1 cellular context compared by ENCODE assay signal in the genomic region with DNA sequence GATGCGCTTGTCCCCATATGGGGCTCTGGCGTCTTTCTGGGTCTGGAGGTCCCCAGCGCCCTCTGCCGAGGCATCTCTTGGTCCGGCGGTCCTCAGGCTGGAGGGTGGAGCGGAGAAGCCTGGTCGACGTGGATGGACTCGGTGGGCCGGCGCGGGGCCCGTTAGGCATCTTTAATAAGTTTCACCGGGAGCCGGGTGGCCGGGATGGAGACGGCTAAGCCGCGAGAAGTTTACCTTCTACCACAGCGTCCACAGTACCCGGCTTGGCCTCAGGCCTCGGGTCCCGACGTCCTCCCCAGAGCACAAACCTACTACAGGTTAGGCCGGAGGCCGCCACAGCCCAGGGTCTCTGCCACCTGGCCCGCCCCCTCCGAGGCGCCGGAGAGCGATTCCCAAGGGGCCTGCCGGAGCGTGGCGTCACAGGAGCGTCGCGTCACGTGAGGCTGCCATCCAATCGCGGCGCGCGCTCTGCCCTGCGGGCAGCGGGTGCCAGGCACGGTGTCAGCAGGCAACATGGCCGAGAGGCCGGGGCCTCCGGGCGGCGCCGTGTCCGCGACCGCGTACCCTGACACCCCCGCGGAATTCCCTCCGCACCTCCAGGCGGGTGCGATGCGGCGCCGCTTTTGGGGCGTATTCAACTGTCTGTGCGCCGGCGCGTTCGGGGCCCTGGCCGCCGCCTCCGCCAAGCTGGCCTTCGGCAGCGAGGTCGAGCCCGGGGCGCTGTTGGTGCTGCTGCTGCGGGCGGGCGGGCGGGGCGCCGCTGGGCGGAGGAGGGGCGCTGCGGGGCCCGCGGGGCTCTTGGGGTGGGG.
TF ChIP-seq lines count a peak whose summit lies in the region.

A gene (plus strand): TSS at position 501 of the 809 bp plus-strand sequence. CDS start 13 bp downstream, at position 514.

TF ChIP-seq in WTC11, 78 proteins besides CTCF, POLR2A, EP300 and RAD21 (continued from another document):
- TF ChIP-seq, protein P1, sequence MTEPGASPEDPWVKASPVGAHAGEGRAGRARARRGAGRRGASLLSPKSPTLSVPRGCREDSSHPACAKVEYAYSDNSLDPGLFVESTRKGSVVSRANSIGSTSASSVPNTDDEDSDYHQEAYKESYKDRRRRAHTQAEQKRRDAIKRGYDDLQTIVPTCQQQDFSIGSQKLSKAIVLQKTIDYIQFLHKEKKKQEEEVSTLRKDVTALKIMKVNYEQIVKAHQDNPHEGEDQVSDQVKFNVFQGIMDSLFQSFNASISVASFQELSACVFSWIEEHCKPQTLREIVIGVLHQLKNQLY (CRISPR knock-in tag; IDR thresholded peaks at IDR 0.05): no peak
- TF ChIP-seq ZNF423 (CRISPR knock-in tag; IDR thresholded peaks at IDR 0.05) (no peak), GRHL2 (CRISPR knock-in tag; IDR thresholded peaks at IDR 0.05; ENCODE audit: insufficient replicate concordance, severe bottlenecking) (no peak), SOX15 (CRISPR knock-in tag; IDR thresholded peaks at IDR 0.05) (no peak), HMGA2 (CRISPR knock-in tag; IDR thresholded peaks at IDR 0.05) (no peak), ZNF317 (CRISPR knock-in tag; IDR thresholded peaks at IDR 0.05; ENCODE audit: borderline replicate concordance, low read depth) (no peak), KAT7 (CRISPR knock-in tag; IDR thresholded peaks at IDR 0.05; ENCODE audit: borderline replicate concordance) (peak; percentile 74), ZNF263 (CRISPR knock-in tag; IDR thresholded peaks at IDR 0.05; ENCODE audit: low read depth) (peak; percentile 67), ZNF396 (CRISPR knock-in tag; IDR thresholded peaks at IDR 0.05; ENCODE audit: borderline replicate concordance) (no peak; the same call in 1 of the 2 replicates), EMX1 (CRISPR knock-in tag; IDR thresholded peaks at IDR 0.05) (no peak), MYBL2 (CRISPR knock-in tag; IDR thresholded peaks at IDR 0.05) (peak; percentile 82; the same call in 1 of the 2 replicates), ETV6 (CRISPR knock-in tag; IDR thresholded peaks at IDR 0.05) (peak; percentile 62; the same call in 1 of the 2 replicates), TEAD1 (CRISPR knock-in tag; IDR thresholded peaks at IDR 0.05) (no peak), RORB (CRISPR knock-in tag; IDR thresholded peaks at IDR 0.05) (no peak), JUN (CRISPR knock-in tag; IDR thresholded peaks at IDR 0.05) (no peak), ZNF138 (CRISPR knock-in tag; conservative IDR thresholded peaks at IDR 0.05) (no peak), GTF2I (CRISPR knock-in tag; conservative IDR thresholded peaks at IDR 0.05) (no peak), ZNF219 (CRISPR knock-in tag; IDR thresholded peaks at IDR 0.05; ENCODE audit: borderline replicate concordance) (no peak)
- TF ChIP-seq, protein P2, sequence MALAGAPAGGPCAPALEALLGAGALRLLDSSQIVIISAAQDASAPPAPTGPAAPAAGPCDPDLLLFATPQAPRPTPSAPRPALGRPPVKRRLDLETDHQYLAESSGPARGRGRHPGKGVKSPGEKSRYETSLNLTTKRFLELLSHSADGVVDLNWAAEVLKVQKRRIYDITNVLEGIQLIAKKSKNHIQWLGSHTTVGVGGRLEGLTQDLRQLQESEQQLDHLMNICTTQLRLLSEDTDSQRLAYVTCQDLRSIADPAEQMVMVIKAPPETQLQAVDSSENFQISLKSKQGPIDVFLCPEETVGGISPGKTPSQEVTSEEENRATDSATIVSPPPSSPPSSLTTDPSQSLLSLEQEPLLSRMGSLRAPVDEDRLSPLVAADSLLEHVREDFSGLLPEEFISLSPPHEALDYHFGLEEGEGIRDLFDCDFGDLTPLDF (CRISPR knock-in tag; IDR thresholded peaks at IDR 0.05): peak; percentile 79
- TF ChIP-seq, protein P3, sequence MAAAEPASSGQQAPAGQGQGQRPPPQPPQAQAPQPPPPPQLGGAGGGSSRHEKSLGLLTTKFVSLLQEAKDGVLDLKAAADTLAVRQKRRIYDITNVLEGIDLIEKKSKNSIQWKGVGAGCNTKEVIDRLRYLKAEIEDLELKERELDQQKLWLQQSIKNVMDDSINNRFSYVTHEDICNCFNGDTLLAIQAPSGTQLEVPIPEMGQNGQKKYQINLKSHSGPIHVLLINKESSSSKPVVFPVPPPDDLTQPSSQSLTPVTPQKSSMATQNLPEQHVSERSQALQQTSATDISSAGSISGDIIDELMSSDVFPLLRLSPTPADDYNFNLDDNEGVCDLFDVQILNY (CRISPR knock-in tag; IDR thresholded peaks at IDR 0.05): no peak
- TF ChIP-seq, protein P4, sequence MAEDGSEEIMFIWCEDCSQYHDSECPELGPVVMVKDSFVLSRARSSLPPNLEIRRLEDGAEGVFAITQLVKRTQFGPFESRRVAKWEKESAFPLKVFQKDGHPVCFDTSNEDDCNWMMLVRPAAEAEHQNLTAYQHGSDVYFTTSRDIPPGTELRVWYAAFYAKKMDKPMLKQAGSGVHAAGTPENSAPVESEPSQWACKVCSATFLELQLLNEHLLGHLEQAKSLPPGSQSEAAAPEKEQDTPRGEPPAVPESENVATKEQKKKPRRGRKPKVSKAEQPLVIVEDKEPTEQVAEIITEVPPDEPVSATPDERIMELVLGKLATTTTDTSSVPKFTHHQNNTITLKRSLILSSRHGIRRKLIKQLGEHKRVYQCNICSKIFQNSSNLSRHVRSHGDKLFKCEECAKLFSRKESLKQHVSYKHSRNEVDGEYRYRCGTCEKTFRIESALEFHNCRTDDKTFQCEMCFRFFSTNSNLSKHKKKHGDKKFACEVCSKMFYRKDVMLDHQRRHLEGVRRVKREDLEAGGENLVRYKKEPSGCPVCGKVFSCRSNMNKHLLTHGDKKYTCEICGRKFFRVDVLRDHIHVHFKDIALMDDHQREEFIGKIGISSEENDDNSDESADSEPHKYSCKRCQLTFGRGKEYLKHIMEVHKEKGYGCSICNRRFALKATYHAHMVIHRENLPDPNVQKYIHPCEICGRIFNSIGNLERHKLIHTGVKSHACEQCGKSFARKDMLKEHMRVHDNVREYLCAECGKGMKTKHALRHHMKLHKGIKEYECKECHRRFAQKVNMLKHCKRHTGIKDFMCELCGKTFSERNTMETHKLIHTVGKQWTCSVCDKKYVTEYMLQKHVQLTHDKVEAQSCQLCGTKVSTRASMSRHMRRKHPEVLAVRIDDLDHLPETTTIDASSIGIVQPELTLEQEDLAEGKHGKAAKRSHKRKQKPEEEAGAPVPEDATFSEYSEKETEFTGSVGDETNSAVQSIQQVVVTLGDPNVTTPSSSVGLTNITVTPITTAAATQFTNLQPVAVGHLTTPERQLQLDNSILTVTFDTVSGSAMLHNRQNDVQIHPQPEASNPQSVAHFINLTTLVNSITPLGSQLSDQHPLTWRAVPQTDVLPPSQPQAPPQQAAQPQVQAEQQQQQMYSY (CRISPR knock-in tag; IDR thresholded peaks at IDR 0.05): peak; percentile 53; the same call in 1 of the 2 replicates
- TF ChIP-seq, protein P5, sequence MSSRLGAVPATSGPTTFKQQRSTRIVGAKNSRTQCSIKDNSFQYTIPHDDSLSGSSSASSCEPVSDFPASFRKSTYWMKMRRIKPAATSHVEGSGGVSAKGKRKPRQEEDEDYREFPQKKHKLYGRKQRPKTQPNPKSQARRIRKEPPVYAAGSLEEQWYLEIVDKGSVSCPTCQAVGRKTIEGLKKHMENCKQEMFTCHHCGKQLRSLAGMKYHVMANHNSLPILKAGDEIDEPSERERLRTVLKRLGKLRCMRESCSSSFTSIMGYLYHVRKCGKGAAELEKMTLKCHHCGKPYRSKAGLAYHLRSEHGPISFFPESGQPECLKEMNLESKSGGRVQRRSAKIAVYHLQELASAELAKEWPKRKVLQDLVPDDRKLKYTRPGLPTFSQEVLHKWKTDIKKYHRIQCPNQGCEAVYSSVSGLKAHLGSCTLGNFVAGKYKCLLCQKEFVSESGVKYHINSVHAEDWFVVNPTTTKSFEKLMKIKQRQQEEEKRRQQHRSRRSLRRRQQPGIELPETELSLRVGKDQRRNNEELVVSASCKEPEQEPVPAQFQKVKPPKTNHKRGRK (CRISPR knock-in tag; IDR thresholded peaks at IDR 0.05; ENCODE audit: borderline replicate concordance): no peak
- TF ChIP-seq, protein P6, sequence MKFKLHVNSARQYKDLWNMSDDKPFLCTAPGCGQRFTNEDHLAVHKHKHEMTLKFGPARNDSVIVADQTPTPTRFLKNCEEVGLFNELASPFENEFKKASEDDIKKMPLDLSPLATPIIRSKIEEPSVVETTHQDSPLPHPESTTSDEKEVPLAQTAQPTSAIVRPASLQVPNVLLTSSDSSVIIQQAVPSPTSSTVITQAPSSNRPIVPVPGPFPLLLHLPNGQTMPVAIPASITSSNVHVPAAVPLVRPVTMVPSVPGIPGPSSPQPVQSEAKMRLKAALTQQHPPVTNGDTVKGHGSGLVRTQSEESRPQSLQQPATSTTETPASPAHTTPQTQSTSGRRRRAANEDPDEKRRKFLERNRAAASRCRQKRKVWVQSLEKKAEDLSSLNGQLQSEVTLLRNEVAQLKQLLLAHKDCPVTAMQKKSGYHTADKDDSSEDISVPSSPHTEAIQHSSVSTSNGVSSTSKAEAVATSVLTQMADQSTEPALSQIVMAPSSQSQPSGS (CRISPR knock-in tag; IDR thresholded peaks at IDR 0.05; ENCODE audit: borderline replicate concordance, low read depth): no peak
- TF ChIP-seq, protein P7, sequence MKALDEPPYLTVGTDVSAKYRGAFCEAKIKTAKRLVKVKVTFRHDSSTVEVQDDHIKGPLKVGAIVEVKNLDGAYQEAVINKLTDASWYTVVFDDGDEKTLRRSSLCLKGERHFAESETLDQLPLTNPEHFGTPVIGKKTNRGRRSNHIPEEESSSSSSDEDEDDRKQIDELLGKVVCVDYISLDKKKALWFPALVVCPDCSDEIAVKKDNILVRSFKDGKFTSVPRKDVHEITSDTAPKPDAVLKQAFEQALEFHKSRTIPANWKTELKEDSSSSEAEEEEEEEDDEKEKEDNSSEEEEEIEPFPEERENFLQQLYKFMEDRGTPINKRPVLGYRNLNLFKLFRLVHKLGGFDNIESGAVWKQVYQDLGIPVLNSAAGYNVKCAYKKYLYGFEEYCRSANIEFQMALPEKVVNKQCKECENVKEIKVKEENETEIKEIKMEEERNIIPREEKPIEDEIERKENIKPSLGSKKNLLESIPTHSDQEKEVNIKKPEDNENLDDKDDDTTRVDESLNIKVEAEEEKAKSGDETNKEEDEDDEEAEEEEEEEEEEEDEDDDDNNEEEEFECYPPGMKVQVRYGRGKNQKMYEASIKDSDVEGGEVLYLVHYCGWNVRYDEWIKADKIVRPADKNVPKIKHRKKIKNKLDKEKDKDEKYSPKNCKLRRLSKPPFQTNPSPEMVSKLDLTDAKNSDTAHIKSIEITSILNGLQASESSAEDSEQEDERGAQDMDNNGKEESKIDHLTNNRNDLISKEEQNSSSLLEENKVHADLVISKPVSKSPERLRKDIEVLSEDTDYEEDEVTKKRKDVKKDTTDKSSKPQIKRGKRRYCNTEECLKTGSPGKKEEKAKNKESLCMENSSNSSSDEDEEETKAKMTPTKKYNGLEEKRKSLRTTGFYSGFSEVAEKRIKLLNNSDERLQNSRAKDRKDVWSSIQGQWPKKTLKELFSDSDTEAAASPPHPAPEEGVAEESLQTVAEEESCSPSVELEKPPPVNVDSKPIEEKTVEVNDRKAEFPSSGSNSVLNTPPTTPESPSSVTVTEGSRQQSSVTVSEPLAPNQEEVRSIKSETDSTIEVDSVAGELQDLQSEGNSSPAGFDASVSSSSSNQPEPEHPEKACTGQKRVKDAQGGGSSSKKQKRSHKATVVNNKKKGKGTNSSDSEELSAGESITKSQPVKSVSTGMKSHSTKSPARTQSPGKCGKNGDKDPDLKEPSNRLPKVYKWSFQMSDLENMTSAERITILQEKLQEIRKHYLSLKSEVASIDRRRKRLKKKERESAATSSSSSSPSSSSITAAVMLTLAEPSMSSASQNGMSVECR (CRISPR knock-in tag; IDR thresholded peaks at IDR 0.05; ENCODE audit: borderline replicate concordance): no peak; the same call in 1 of the 2 replicates
- TF ChIP-seq, protein P8, sequence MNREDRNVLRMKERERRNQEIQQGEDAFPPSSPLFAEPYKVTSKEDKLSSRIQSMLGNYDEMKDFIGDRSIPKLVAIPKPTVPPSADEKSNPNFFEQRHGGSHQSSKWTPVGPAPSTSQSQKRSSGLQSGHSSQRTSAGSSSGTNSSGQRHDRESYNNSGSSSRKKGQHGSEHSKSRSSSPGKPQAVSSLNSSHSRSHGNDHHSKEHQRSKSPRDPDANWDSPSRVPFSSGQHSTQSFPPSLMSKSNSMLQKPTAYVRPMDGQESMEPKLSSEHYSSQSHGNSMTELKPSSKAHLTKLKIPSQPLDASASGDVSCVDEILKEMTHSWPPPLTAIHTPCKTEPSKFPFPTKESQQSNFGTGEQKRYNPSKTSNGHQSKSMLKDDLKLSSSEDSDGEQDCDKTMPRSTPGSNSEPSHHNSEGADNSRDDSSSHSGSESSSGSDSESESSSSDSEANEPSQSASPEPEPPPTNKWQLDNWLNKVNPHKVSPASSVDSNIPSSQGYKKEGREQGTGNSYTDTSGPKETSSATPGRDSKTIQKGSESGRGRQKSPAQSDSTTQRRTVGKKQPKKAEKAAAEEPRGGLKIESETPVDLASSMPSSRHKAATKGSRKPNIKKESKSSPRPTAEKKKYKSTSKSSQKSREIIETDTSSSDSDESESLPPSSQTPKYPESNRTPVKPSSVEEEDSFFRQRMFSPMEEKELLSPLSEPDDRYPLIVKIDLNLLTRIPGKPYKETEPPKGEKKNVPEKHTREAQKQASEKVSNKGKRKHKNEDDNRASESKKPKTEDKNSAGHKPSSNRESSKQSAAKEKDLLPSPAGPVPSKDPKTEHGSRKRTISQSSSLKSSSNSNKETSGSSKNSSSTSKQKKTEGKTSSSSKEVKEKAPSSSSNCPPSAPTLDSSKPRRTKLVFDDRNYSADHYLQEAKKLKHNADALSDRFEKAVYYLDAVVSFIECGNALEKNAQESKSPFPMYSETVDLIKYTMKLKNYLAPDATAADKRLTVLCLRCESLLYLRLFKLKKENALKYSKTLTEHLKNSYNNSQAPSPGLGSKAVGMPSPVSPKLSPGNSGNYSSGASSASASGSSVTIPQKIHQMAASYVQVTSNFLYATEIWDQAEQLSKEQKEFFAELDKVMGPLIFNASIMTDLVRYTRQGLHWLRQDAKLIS (CRISPR knock-in tag; IDR thresholded peaks at IDR 0.05; ENCODE audit: borderline replicate concordance): no peak
- TF ChIP-seq, protein P9, sequence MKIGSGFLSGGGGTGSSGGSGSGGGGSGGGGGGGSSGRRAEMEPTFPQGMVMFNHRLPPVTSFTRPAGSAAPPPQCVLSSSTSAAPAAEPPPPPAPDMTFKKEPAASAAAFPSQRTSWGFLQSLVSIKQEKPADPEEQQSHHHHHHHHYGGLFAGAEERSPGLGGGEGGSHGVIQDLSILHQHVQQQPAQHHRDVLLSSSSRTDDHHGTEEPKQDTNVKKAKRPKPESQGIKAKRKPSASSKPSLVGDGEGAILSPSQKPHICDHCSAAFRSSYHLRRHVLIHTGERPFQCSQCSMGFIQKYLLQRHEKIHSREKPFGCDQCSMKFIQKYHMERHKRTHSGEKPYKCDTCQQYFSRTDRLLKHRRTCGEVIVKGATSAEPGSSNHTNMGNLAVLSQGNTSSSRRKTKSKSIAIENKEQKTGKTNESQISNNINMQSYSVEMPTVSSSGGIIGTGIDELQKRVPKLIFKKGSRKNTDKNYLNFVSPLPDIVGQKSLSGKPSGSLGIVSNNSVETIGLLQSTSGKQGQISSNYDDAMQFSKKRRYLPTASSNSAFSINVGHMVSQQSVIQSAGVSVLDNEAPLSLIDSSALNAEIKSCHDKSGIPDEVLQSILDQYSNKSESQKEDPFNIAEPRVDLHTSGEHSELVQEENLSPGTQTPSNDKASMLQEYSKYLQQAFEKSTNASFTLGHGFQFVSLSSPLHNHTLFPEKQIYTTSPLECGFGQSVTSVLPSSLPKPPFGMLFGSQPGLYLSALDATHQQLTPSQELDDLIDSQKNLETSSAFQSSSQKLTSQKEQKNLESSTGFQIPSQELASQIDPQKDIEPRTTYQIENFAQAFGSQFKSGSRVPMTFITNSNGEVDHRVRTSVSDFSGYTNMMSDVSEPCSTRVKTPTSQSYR (CRISPR knock-in tag; IDR thresholded peaks at IDR 0.05): peak; percentile 28; the same call in 1 of the 2 replicates
